In the genomic region with DNA sequence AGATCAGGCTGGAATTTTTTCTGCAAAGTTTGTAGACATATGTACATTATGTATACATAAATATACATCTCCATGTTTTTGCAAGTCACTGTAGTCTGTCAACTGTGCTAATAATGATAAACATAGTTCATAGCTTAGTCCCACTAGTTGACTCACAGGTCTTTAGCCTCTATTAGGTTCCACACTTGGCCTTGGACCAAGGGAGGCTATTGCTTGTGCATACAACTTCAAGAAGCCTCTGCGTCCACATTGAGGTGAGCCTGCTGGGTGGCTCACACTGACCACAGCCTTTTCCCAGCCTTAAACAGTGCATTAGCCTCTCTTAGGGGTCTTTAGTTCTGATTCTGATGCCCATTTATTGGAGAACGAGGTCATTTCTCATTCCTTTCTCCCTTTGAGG, we compare ENCODE assay signal across 22 cellular contexts.
DNase-seq lines count a peak whose midpoint lies in the region; ATAC-seq and TF ChIP-seq lines count a peak whose summit lies in the region.
"Had no signal": no experiment of that assay in that cellular context is flagged by ENCODE, and none has a peak within 500 bp of the region (broad histone marks: within the 10 kb centered on the region; RNA-seq: fewer than 3 reads in every experiment).

No MANE protein-coding gene starts in this region.

- no peaks in the 10 kb centered on the region for H3K36me3 Mint-ChIP-seq in effector memory CD8-positive, alpha-beta T cell (ENCODE audit: insufficient read depth)
- H3K36me3 Mint-ChIP-seq: CD14-positive monocyte had no signal

- H3K4me1 Mint-ChIP-seq in effector memory CD8-positive, alpha-beta T cell (ENCODE audit: low read depth in 2 of 2): no peaks in the 10 kb centered on the region
- H3K4me1 Mint-ChIP-seq: nephron had no signal

- H3K79me2 ChIP-seq in ACC112 (ENCODE audit: control insufficient read depth, insufficient read depth, low read length, unreplicated experiment): no peaks in the 10 kb centered on the region

- no peaks in the 10 kb centered on the region for H3K27me3 ChIP-seq in ACC112 (ENCODE audit: insufficient read depth, low read length)
- no peaks in the 10 kb centered on the region for H3K27me3 ChIP-seq in Panc1 (ENCODE audit: control insufficient read depth, insufficient read depth, low read length)
- H3K27me3 ChIP-seq in A673 (replicated peaks; ENCODE audit: insufficient read depth, low read depth, low read length, poor library complexity): peaks cover 8% of the 10 kb centered on the region
- H3K27me3 ChIP-seq: stomach, tibial artery had no signal

- POLR2A ChIA-PET in Panc1 (lab: Charles Lee): no interaction called here
- POLR2A ChIA-PET in A673 (lab: Charles Lee; ENCODE audit: low non-redundant PET): no interaction called here

- H3K9me3 Mint-ChIP-seq in effector memory CD8-positive, alpha-beta T cell: no peaks in the 10 kb centered on the region
- H3K9me3 Mint-ChIP-seq: nephron; T-helper 2 cell treated with Interferon-gamma antibody and Interleukin-4, amounts not matched to agents 5 μg/mL and 100 μg/mL, for 36 hours had no signal

- CTCF ChIA-PET in Panc1 (lab: Charles Lee): interaction anchor here (0.6 kb wide), 1 partner anchor 17 kb away, joined by 3 read pairs; no protein-coding TSS in a partner anchor
- CTCF ChIA-PET in A673 (lab: Charles Lee): no interaction called here

- TF ChIP-seq CTCF in Panc1 (IDR thresholded peaks at IDR 0.05) (no peak), fibroblast of mammary gland (conservative IDR thresholded peaks at IDR 0.05; ENCODE audit: control insufficient read depth, insufficient read depth, low read depth, low read length) (no peak), A673 (conservative IDR thresholded peaks at IDR 0.05; ENCODE audit: low read depth, low read length) (no peak)

- H3K27ac ChIP-seq in ACC112 (ENCODE audit: low read depth, low read length) (no peak overlapping the region; the same call in 1 of the 2 replicates), Panc1 (ENCODE audit: low read length) (no peak overlapping the region), A673 (ENCODE audit: low read depth, low read length, poor library complexity, severe bottlenecking) (no peak overlapping the region)
- H3K27ac ChIP-seq: stomach, tibial artery had no signal

- H3K36me3 ChIP-seq in ACC112 (ENCODE audit: insufficient read depth, low read length): no peaks in the 10 kb centered on the region
- H3K36me3 ChIP-seq in Panc1 (ENCODE audit: control insufficient read depth, insufficient read depth, low read length): no peaks in the 10 kb centered on the region
- H3K36me3 ChIP-seq in A673 (ENCODE audit: insufficient read depth, low read length, poor library complexity, severe bottlenecking): no peaks in the 10 kb centered on the region
- H3K36me3 ChIP-seq: stomach, tibial artery had no signal

- no peaks in the 10 kb centered on the region for H3K27me3 Mint-ChIP-seq in effector memory CD8-positive, alpha-beta T cell

- DNase-seq in ELR (ENCODE audit: low read depth): peak; percentile 73
- peak; percentile 33 for DNase-seq in Panc1 (ENCODE audit: low read depth, low spot score)
- DNase-seq in fibroblast of mammary gland (ENCODE audit: low read depth): peak; percentile 80
- no peak for DNase-seq in effector memory CD8-positive, alpha-beta T cell
- no peak for DNase-seq in A673 (ENCODE audit: low spot score)
- no peak for DNase-seq in activated CD4-positive, alpha-beta T cell treated with anti-CD3 and anti-CD28 coated beads for 1 hour
- DNase-seq: activated CD4-positive, alpha-beta T cell treated with anti-CD3 and anti-CD28 coated beads for 48 hours; activated CD8-positive, alpha-beta memory T cell treated with anti-CD3 and anti-CD28 coated beads for 24 hours; activated gamma-delta T cell; head of caudate nucleus; NCI-H1105 treated with DMSO at 0.1 percent for 48 hours; NCI-H2081; small intestine; stimulated activated CD4-positive, alpha-beta T cell treated with anti-CD3 and anti-CD28 coated beads, Interleukin-1b, Interleukin-23, amount 100 ng/mL, for 48 hours; stomach; tibial artery had no signal

- intact Hi-C loops in Panc1 (cut with micrococcal nuclease; ENCODE audit: unreplicated experiment): no loop called here
- intact Hi-C loops in A673 (cut with micrococcal nuclease; ENCODE audit: unreplicated experiment): no loop called here

- BruUV-seq in Panc1 (replicated peaks; lab: Mats Ljungman, UMichigan): no TSS peak
- BruUV-seq in A673 (replicated peaks; lab: Mats Ljungman, UMichigan): no TSS peak

- no peak overlapping the region for H3K27ac Mint-ChIP-seq in effector memory CD8-positive, alpha-beta T cell
- H3K27ac Mint-ChIP-seq: CD14-positive monocyte; nephron; T-helper 2 cell treated with Interferon-gamma antibody and Interleukin-4, amounts not matched to agents 5 μg/mL and 100 μg/mL, for 36 hours had no signal

- peak; percentile 74 for ATAC-seq in Panc1
- no peak for ATAC-seq in effector memory CD8-positive, alpha-beta T cell (replicated peaks)
- ATAC-seq: GM12878, Right ventricle myocardium inferior had no signal

- H3K9me3 ChIP-seq in Panc1 (ENCODE audit: control insufficient read depth, insufficient read depth, low read depth, low read length) (no peaks in the 10 kb centered on the region), A673 (ENCODE audit: low read depth, low read length, poor library complexity, severe bottlenecking) (no peaks in the 10 kb centered on the region)
- H3K9me3 ChIP-seq: stomach, tibial artery had no signal

- H3K4me3 Mint-ChIP-seq in effector memory CD8-positive, alpha-beta T cell: no peak overlapping the region
- H3K4me3 Mint-ChIP-seq: CD14-positive monocyte; nephron; T-helper 2 cell treated with Interferon-gamma antibody and Interleukin-4, amounts not matched to agents 5 μg/mL and 100 μg/mL, for 36 hours had no signal

- H2AFZ ChIP-seq in ACC112 (ENCODE audit: low read length, unreplicated experiment): peak overlapping the region; percentile 42

- no peak overlapping the region for H3K4me3 ChIP-seq in ACC112 (ENCODE audit: low read depth, low read length)
- H3K4me3 ChIP-seq in Panc1 (ENCODE audit: low read depth in 2 of 2, low read length in 2 of 2): no peak overlapping the region
- H3K4me3 ChIP-seq in fibroblast of mammary gland (ENCODE audit: control insufficient read depth, low read depth, low read length): no peak overlapping the region
- no peak overlapping the region for H3K4me3 ChIP-seq in A673 (ENCODE audit: low read depth, low read length, poor library complexity, severe bottlenecking)
- H3K4me3 ChIP-seq: GM12878, stomach, tibial artery had no signal

- in situ Hi-C loops in Panc1 (cut with HindIII; ENCODE audit: low pct_unique_long_range_greater_than_20kb, low sequenced_read_pairs): no loop called here

- H3K4me1 ChIP-seq in ACC112 (ENCODE audit: control insufficient read depth, insufficient read depth, low read length, unreplicated experiment): peaks cover 56% of the 10 kb centered on the region
- H3K4me1 ChIP-seq in Panc1 (ENCODE audit: control insufficient read depth, insufficient read depth, low read length): no peaks in the 10 kb centered on the region
- H3K4me1 ChIP-seq in A673 (ENCODE audit: insufficient read depth, low read length, poor library complexity, severe bottlenecking): no peaks in the 10 kb centered on the region
- H3K4me1 ChIP-seq: stomach, tibial artery had no signal

Comparison
In these comparisons a context has a peak if more than half of its experiments do, and no peak if none do; other contexts are left out.
1. DNase-seq: peak in ELR (single experiment), Panc1 (single experiment) and fibroblast of mammary gland (single experiment); none in effector memory CD8-positive, alpha-beta T cell (0 of 3), A673 (single experiment) and activated CD4-positive, alpha-beta T cell treated with anti-CD3 and anti-CD28 coated beads for 1 hour (single experiment).